1 cellular context compared by ENCODE assay signal in genomic region chr5:108748354-108749129, GRCh38.
TF ChIP-seq lines count a peak whose summit lies in the region.

No MANE protein-coding gene starts in this region.

TF ChIP-seq in HEK293, 187 proteins besides CTCF, POLR2A, EP300 and RAD21 (continued from another document):
- TF ChIP-seq KLF10 (tag by site-specific recombination; IDR thresholded peaks at IDR 0.05), result peak; percentile 56
- TF ChIP-seq ZNF664 (tag by site-specific recombination; IDR thresholded peaks at IDR 0.05), result no peak
- TF ChIP-seq ZNF133 (tag by site-specific recombination; IDR thresholded peaks at IDR 0.05), result no peak
- TF ChIP-seq YY2 (tag by site-specific recombination; IDR thresholded peaks at IDR 0.05), result no peak
- TF ChIP-seq KLF1 (tag by site-specific recombination; IDR thresholded peaks at IDR 0.05), result no peak; the same call in 1 of the 2 replicates
- peak; percentile 99 for TF ChIP-seq ZBTB6 (tag by site-specific recombination; IDR thresholded peaks at IDR 0.05)
- TF ChIP-seq ZNF19 (tag by site-specific recombination; IDR thresholded peaks at IDR 0.05; ENCODE audit: low read depth), result no peak
- TF ChIP-seq ZNF518A (tag by site-specific recombination; conservative IDR thresholded peaks at IDR 0.05; ENCODE audit: low read depth), result no peak
- no peak for TF ChIP-seq ZNF202 (tag by site-specific recombination; IDR thresholded peaks at IDR 0.05; ENCODE audit: borderline replicate concordance)
- no peak for TF ChIP-seq ZNF280C (tag by site-specific recombination; IDR thresholded peaks at IDR 0.05)
- TF ChIP-seq REPIN1 (tag by site-specific recombination; IDR thresholded peaks at IDR 0.05; ENCODE audit: low read depth), result no peak
- TF ChIP-seq ZNF335 (tag by site-specific recombination; conservative IDR thresholded peaks at IDR 0.05), result peak; percentile 23
- no peak for TF ChIP-seq ZNF530 (tag by site-specific recombination; IDR thresholded peaks at IDR 0.05; ENCODE audit: low read depth)
- no peak for TF ChIP-seq TRIM28 (IDR thresholded peaks at IDR 0.05; ENCODE audit: borderline replicate concordance, low read length)
- TF ChIP-seq ZNF138 (tag by site-specific recombination; IDR thresholded peaks at IDR 0.05; ENCODE audit: borderline replicate concordance), result no peak
- TF ChIP-seq ZFP3 (tag by site-specific recombination; IDR thresholded peaks at IDR 0.05; ENCODE audit: low read depth), result no peak
- no peak for TF ChIP-seq ZNF704 (tag by site-specific recombination; IDR thresholded peaks at IDR 0.05)
- TF ChIP-seq PBX3 (CRISPR knock-in tag; IDR thresholded peaks at IDR 0.05), result peak; percentile 57; the same call in 1 of the 2 replicates
- no peak for TF ChIP-seq ZNF248 (tag by site-specific recombination; IDR thresholded peaks at IDR 0.05)
- peak; percentile 93 for TF ChIP-seq GLIS1 (tag by site-specific recombination; IDR thresholded peaks at IDR 0.05)
- TF ChIP-seq KLF7 (tag by site-specific recombination; IDR thresholded peaks at IDR 0.05; ENCODE audit: borderline replicate concordance), result peak; percentile 42; the same call in 1 of the 2 replicates
- TF ChIP-seq ZNF660 (tag by site-specific recombination; IDR thresholded peaks at IDR 0.05), result peak; percentile 84
- TF ChIP-seq TCF7L2 (IDR thresholded peaks at IDR 0.05; ENCODE audit: borderline replicate concordance, low read depth, low read length), result no peak
- peak; percentile 71 for TF ChIP-seq ZFP69B (tag by site-specific recombination; IDR thresholded peaks at IDR 0.05)
- TF ChIP-seq ZNF311 (tag by site-specific recombination; IDR thresholded peaks at IDR 0.05; ENCODE audit: borderline replicate concordance), result no peak
- no peak for TF ChIP-seq HOXC10 (CRISPR knock-in tag; IDR thresholded peaks at IDR 0.05)
- no peak for TF ChIP-seq ZNF169 (tag by site-specific recombination; IDR thresholded peaks at IDR 0.05)
- no peak for TF ChIP-seq ZNF510 (tag by site-specific recombination; IDR thresholded peaks at IDR 0.05; ENCODE audit: insufficient replicate concordance)
- TF ChIP-seq ZNF600 (tag by site-specific recombination; IDR thresholded peaks at IDR 0.05), result peak; percentile 85
- peak; percentile 35; the same call in 1 of the 2 replicates for TF ChIP-seq ZSCAN4 (tag by site-specific recombination; IDR thresholded peaks at IDR 0.05)
- TF ChIP-seq MYNN (tag by site-specific recombination; IDR thresholded peaks at IDR 0.05; ENCODE audit: borderline replicate concordance), result peak; percentile 39; the same call in 1 of the 2 replicates
- no peak for TF ChIP-seq ZNF239 (tag by site-specific recombination; IDR thresholded peaks at IDR 0.05)
- no peak for TF ChIP-seq ZNF23 (tag by site-specific recombination; IDR thresholded peaks at IDR 0.05; ENCODE audit: borderline replicate concordance)
- no peak for TF ChIP-seq ZNF776 (tag by site-specific recombination; IDR thresholded peaks at IDR 0.05; ENCODE audit: borderline replicate concordance)
- no peak for TF ChIP-seq ZSCAN5A (tag by site-specific recombination; IDR thresholded peaks at IDR 0.05)
- peak; percentile 96 for TF ChIP-seq SP2 (tag by site-specific recombination; IDR thresholded peaks at IDR 0.05)
- peak; percentile 57; the same call in 1 of the 2 replicates for TF ChIP-seq ZNF324 (tag by site-specific recombination; IDR thresholded peaks at IDR 0.05)
- TF ChIP-seq ZNF548 (tag by site-specific recombination; IDR thresholded peaks at IDR 0.05), result no peak
- TF ChIP-seq KLF8 (tag by site-specific recombination; IDR thresholded peaks at IDR 0.05), result peak; percentile 42; the same call in 1 of the 2 replicates
- TF ChIP-seq ZNF449 (tag by site-specific recombination; IDR thresholded peaks at IDR 0.05), result no peak; the same call in 1 of the 2 replicates
- TF ChIP-seq GLIS2 (tag by site-specific recombination; IDR thresholded peaks at IDR 0.05), result peak; percentile 88
- 0 out of 2 replicates have a peak, but pooled peaks have one; percentile 22 for TF ChIP-seq ZBTB7A (tag by site-specific recombination; IDR thresholded peaks at IDR 0.05; ENCODE audit: low read depth)
